ENCODE assay signal across 11 cellular contexts in genomic region chr1:66732407-66733166, GRCh38. TPM values are rescaled to one million over a fixed set of nuclear protein-coding genes. Genes with fewer than 3 reads are reported as not detected.
DNase-seq lines count a peak whose midpoint lies in the region; ATAC-seq, FAIRE-seq and TF ChIP-seq lines count a peak whose summit lies in the region.
"Had no signal": no experiment of that assay in that cellular context is flagged by ENCODE, and none has a peak within 500 bp of the region (broad histone marks: within the 10 kb centered on the region; RNA-seq: fewer than 3 reads in every experiment).

No MANE protein-coding gene starts in this region.

- H3K4me1 Mint-ChIP-seq in activated T-helper 17 cell treated with anti-CD3 and anti-CD28 coated beads, Interleukin-2, amount 50 U/mL, for 72 hours = peaks cover 17% of the 10 kb centered on the region
- H3K4me1 Mint-ChIP-seq in endothelial cell (ENCODE audit: unreplicated experiment) = peaks cover 13% of the 10 kb centered on the region
- peaks cover 0 to 5% of the 10 kb centered on the region in 2 donors for H3K4me1 Mint-ChIP-seq in immature natural killer cell

- FAIRE-seq in H54 (lab: Jason Lieb, UNC) = no peak

- H3K27ac Mint-ChIP-seq in activated T-helper 17 cell treated with anti-CD3 and anti-CD28 coated beads, Interleukin-2, amount 50 U/mL, for 72 hours = peak overlapping the region; percentile 90
- H3K27ac Mint-ChIP-seq in endothelial cell (ENCODE audit: unreplicated experiment) (no peak overlapping the region), immature natural killer cell (no peak overlapping the region)
- H3K27ac Mint-ChIP-seq: activated B cell treated with CpG ODN at 0.5 μM for 24 hours had no signal

- ATAC-seq in GM18909 (IDR thresholded peaks at IDR 0.05; ENCODE audit: poor library complexity, unreplicated experiment) = peak; percentile 85
- peak; percentile 58 for ATAC-seq in HG03469 (IDR thresholded peaks at IDR 0.05; ENCODE audit: unreplicated experiment)
- peak; percentile 92 for ATAC-seq in activated T-helper 17 cell treated with anti-CD3 and anti-CD28 coated beads, Interleukin-2, amount 50 U/mL, for 72 hours (replicated peaks)

- peak; percentile 22 for DNase-seq in A172 (ENCODE audit: low spot score)
- DNase-seq in SHP77 (lab: John Stamatoyannopoulos, UW) = no peak
- no peak for DNase-seq in H54 (ENCODE audit: insufficient read length, low spot score)
- DNase-seq in endothelial cell (ENCODE audit: low spot score) = no peak
- DNase-seq in immature natural killer cell = no peak
- DNase-seq: activated B cell treated with CpG ODN at 0.5 μM for 24 hours, NCI-H1417 treated with DMSO at 0.1 percent for 48 hours had no signal

- TF ChIP-seq POLR2A in H54 (IDR thresholded peaks at IDR 0.05; ENCODE audit: low read depth, low read length) = no peak

- no peak for TF ChIP-seq CTCF in endothelial cell (IDR thresholded peaks at IDR 0.05; ENCODE audit: unreplicated experiment)

- no peaks in the 10 kb centered on the region for H3K9me3 Mint-ChIP-seq in activated T-helper 17 cell treated with anti-CD3 and anti-CD28 coated beads, Interleukin-2, amount 50 U/mL, for 72 hours
- H3K9me3 Mint-ChIP-seq in endothelial cell (ENCODE audit: unreplicated experiment) (no peaks in the 10 kb centered on the region), immature natural killer cell (no peaks in the 10 kb centered on the region)
- H3K9me3 Mint-ChIP-seq: activated B cell treated with CpG ODN at 0.5 μM for 24 hours had no signal

- H3K4me3 Mint-ChIP-seq in activated T-helper 17 cell treated with anti-CD3 and anti-CD28 coated beads, Interleukin-2, amount 50 U/mL, for 72 hours = peak overlapping the region; percentile 35
- H3K4me3 Mint-ChIP-seq in endothelial cell (ENCODE audit: unreplicated experiment) (no peak overlapping the region), immature natural killer cell (no peak overlapping the region)
- H3K4me3 Mint-ChIP-seq: activated B cell treated with CpG ODN at 0.5 μM for 24 hours had no signal

- no peaks in the 10 kb centered on the region for H3K36me3 Mint-ChIP-seq in activated T-helper 17 cell treated with anti-CD3 and anti-CD28 coated beads, Interleukin-2, amount 50 U/mL, for 72 hours (ENCODE audit: low read depth)
- no peaks in the 10 kb centered on the region for H3K36me3 Mint-ChIP-seq in endothelial cell (ENCODE audit: low read depth, unreplicated experiment)
- H3K36me3 Mint-ChIP-seq in immature natural killer cell = no peaks in the 10 kb centered on the region

- no peaks in the 10 kb centered on the region for H3K27me3 Mint-ChIP-seq in activated T-helper 17 cell treated with anti-CD3 and anti-CD28 coated beads, Interleukin-2, amount 50 U/mL, for 72 hours
- H3K27me3 Mint-ChIP-seq in endothelial cell (ENCODE audit: unreplicated experiment) (no peaks in the 10 kb centered on the region), immature natural killer cell (ENCODE audit: low read depth in 3 of 3) (peaks cover 0 to 6% (median 4%) of the 10 kb centered on the region in 3 donors)

RNA-seq across cellular contexts. Expression of gene DYNLT5, which starts 19.7 kb away (rescaled TPM):
- not detected in 2 replicates for total RNA-seq in A172 (2014; rRNA removed; shearing (Covaris generic))
- total RNA-seq in activated T-helper 17 cell treated with anti-CD3 and anti-CD28 coated beads, Interleukin-2, amount 50 U/mL, for 72 hours = not detected
- total RNA-seq in endothelial cell (ENCODE audit: unreplicated experiment) = 57.9 TPM
- polyA plus RNA-seq in immature natural killer cell = not detected
- total RNA-seq: activated B cell treated with CpG ODN at 0.5 μM for 24 hours, chondrocyte had no signal

Comparison
In these comparisons a context has a peak if more than half of its experiments do, and no peak if none do; other contexts are left out.
1. RNA of gene DYNLT5, which starts 19.7 kb away (total RNA-seq): 57.9 TPM in endothelial cell (single experiment); not detected in A172 and not detected in activated T-helper 17 cell treated with anti-CD3 and anti-CD28 coated beads, Interleukin-2, amount 50 U/mL, for 72 hours; every median in the first group is over 10 times any median in the second.
2. Peak in every context shown above with its lines, with median percentiles within 50 percentile points of each other: ATAC-seq.